Comparison of ENCODE assay signal across 30 cellular contexts in genomic region chr3:43059456-43059855, GRCh38.
"Had no signal": no experiment of that assay in that cellular context is flagged by ENCODE, and none has a peak within 500 bp of the region (broad histone marks: within the 10 kb centered on the region; RNA-seq: fewer than 3 reads in every experiment).

No MANE protein-coding gene starts in this region.

- ATAC-seq: heart right ventricle; left cardiac atrium; left lung; lower lobe of right lung; natural killer cell; right lobe of liver; stimulated activated memory B cell treated with anti-CD40 and anti-IgM and Interleukin-4, amounts not matched to agents 10 μg/mL and 1 μg/mL and 100 μg/mL, for 72 hours; stimulated activated naive CD8-positive, alpha-beta T cell treated with anti-CD3 and anti-CD28 coated beads, Interleukin-15, Interleukin-2, amounts not matched to agents 100 U/mL and 50 U/mL, for 24 hours had no signal

- DNase-seq: heart right ventricle; kidney glomerular epithelial cell; left cardiac atrium; left lung; lower lobe of right lung; mammary epithelial cell; mesenchymal stem cell; naive B cell; natural killer cell; nephron progenitor cell; occipital lobe; ovary; right lobe of liver; stimulated activated CD4-positive, alpha-beta T cell treated with anti-CD3 and anti-CD28 coated beads, Interleukin-1b, Interleukin-23, amount 100 ng/mL, for 48 hours; stimulated activated CD4-positive, alpha-beta T cell treated with anti-CD3 and anti-CD28 coated beads, Interleukin-2, amount 100 ng/mL, for 48 hours; stimulated activated CD4-positive, alpha-beta T cell treated with anti-CD3 and anti-CD28 coated beads, Interleukin-4, amount 100 ng/mL, for 4 hours; stimulated activated CD8-positive, alpha-beta memory T cell treated with anti-CD3 and anti-CD28 coated beads, Interleukin-4, amount 100 ng/mL, for 48 hours; stimulated activated naive CD8-positive, alpha-beta T cell treated with anti-CD3 and anti-CD28 coated beads, Interleukin-15, Interleukin-2, amounts not matched to agents 100 U/mL and 50 U/mL, for 24 hours; stomach; testis; thyroid gland; transverse colon; upper lobe of left lung had no signal

- H3K9me3 Mint-ChIP-seq: natural killer cell; stimulated activated memory B cell treated with anti-CD40 and anti-IgM and Interleukin-4, amounts not matched to agents 10 μg/mL and 1 μg/mL and 100 μg/mL, for 72 hours had no signal

- H3K36me3 Mint-ChIP-seq: naive B cell; natural killer cell; neural progenitor cell; stimulated activated memory B cell treated with anti-CD40 and anti-IgM and Interleukin-4, amounts not matched to agents 10 μg/mL and 1 μg/mL and 100 μg/mL, for 72 hours had no signal

- H3K4me3 ChIP-seq: heart right ventricle, hepatocyte, left lung, lower lobe of right lung, neural progenitor cell, ovary, right atrium auricular region, right lobe of liver, smooth muscle cell, stomach, testis, thyroid gland, transverse colon, upper lobe of left lung had no signal

- H3K9me3 ChIP-seq: lower lobe of right lung, neutrophil, ovary, right lobe of liver, testis, thyroid gland, transverse colon, upper lobe of left lung had no signal

- H3K36me3 ChIP-seq: heart right ventricle, left lung, lower lobe of right lung, neural progenitor cell, neutrophil, ovary, right atrium auricular region, right lobe of liver, thyroid gland, transverse colon, upper lobe of left lung had no signal

- H3K4me1 ChIP-seq: heart right ventricle, left lung, lower lobe of right lung, right atrium auricular region, right lobe of liver, stomach, testis, thyroid gland, transverse colon, upper lobe of left lung had no signal

- H3K27ac ChIP-seq: heart right ventricle, hepatocyte, left lung, lower lobe of right lung, neural progenitor cell, neutrophil, ovary, right atrium auricular region, right lobe of liver, stomach, testis, thyroid gland, transverse colon, upper lobe of left lung had no signal

- H3K27ac Mint-ChIP-seq: naive B cell; natural killer cell; nephron progenitor cell; neural progenitor cell; progenitor cell of endocrine pancreas; stimulated activated memory B cell treated with anti-CD40 and anti-IgM and Interleukin-4, amounts not matched to agents 10 μg/mL and 1 μg/mL and 100 μg/mL, for 72 hours had no signal

- H3K27me3 Mint-ChIP-seq: progenitor cell of endocrine pancreas had no signal

- H3K4me3 Mint-ChIP-seq: naive B cell; natural killer cell; nephron progenitor cell; neural progenitor cell; stimulated activated memory B cell treated with anti-CD40 and anti-IgM and Interleukin-4, amounts not matched to agents 10 μg/mL and 1 μg/mL and 100 μg/mL, for 72 hours had no signal

- H3K27me3 ChIP-seq: hepatocyte, left lung, neural progenitor cell, neutrophil, ovary, right atrium auricular region, right lobe of liver, stomach, testis, thyroid gland, transverse colon, upper lobe of left lung had no signal

- H3K4me1 Mint-ChIP-seq: naive B cell; neural progenitor cell; stimulated activated memory B cell treated with anti-CD40 and anti-IgM and Interleukin-4, amounts not matched to agents 10 μg/mL and 1 μg/mL and 100 μg/mL, for 72 hours had no signal
